Comparison of ENCODE assay signal across 23 cellular contexts in genomic region chr16:84658690-84659089, GRCh38.
"Had no signal": no experiment of that assay in that cellular context is flagged by ENCODE, and none has a peak within 500 bp of the region (broad histone marks: within the 10 kb centered on the region; RNA-seq: fewer than 3 reads in every experiment).

No MANE protein-coding gene starts in this region.

- H3K9me3 Mint-ChIP-seq: activated CD4-positive, alpha-beta memory T cell treated with anti-CD3 and anti-CD28 coated beads for 36 hours; activated naive CD4-positive, alpha-beta T cell treated with anti-CD3 and anti-CD28 coated beads for 36 hours; activated T-helper 2 cell treated with anti-CD3 and anti-CD28 coated beads, Interferon-gamma antibody, Interleukin-2, Interleukin-4, amounts not matched to agents 10 μg/mL and 5 μg/mL and 100 μg/mL, durations not matched to agents 14 hours and 24 hours and 36 hours; central memory CD8-positive, alpha-beta T cell; immature natural killer cell; naive B cell; WTC11 had no signal

- H3K27ac Mint-ChIP-seq: activated CD4-positive, alpha-beta memory T cell treated with anti-CD3 and anti-CD28 coated beads for 36 hours; activated CD4-positive, alpha-beta T cell treated with anti-CD3 and anti-CD28 coated beads for 36 hours; activated naive CD4-positive, alpha-beta T cell treated with anti-CD3 and anti-CD28 coated beads for 36 hours; activated T-helper 2 cell treated with anti-CD3 and anti-CD28 coated beads, Interferon-gamma antibody, Interleukin-2, Interleukin-4, amounts not matched to agents 10 μg/mL and 5 μg/mL and 100 μg/mL, durations not matched to agents 14 hours and 24 hours and 36 hours; immature natural killer cell; WTC11 had no signal

- H3K9me3 ChIP-seq: ascending aorta, breast epithelium, lower lobe of right lung, prostate gland, SJCRH30, spleen, upper lobe of right lung had no signal

- H2AFZ ChIP-seq: hepatocyte had no signal

- H3K27ac ChIP-seq: ascending aorta, breast epithelium, hepatocyte, lower lobe of right lung, prostate gland, SJCRH30, spleen, upper lobe of right lung had no signal

- H3K27me3 ChIP-seq: ascending aorta, breast epithelium, hepatocyte, SJCRH30, spleen, upper lobe of right lung had no signal

- H3K4me1 ChIP-seq: ascending aorta, breast epithelium, lower lobe of right lung, prostate gland, SJCRH30, upper lobe of right lung had no signal

- DNase-seq: activated CD4-positive, alpha-beta memory T cell treated with anti-CD3 and anti-CD28 coated beads for 36 hours; activated CD4-positive, alpha-beta T cell treated with anti-CD3 and anti-CD28 coated beads for 36 hours; activated naive CD4-positive, alpha-beta T cell treated with anti-CD3 and anti-CD28 coated beads for 36 hours; activated T-cell treated with anti-CD3 and anti-CD28 coated beads, Interleukin-2, amount 50 U/mL, for 1 hour; effector memory CD4-positive, alpha-beta T cell; foreskin melanocyte; immature natural killer cell; lower lobe of right lung; mesendoderm; naive B cell; SJCRH30; spleen; stimulated activated CD4-positive, alpha-beta T cell treated with anti-CD3 and anti-CD28 coated beads, Interleukin-4, amount 100 ng/mL, for 1 hour; stimulated activated naive CD4-positive, alpha-beta T cell treated with Interleukin-2 at 50 U/mL for 16 hours; T-helper 1 cell; upper lobe of right lung had no signal

- H3K4me3 Mint-ChIP-seq: activated CD4-positive, alpha-beta memory T cell treated with anti-CD3 and anti-CD28 coated beads for 36 hours; activated CD4-positive, alpha-beta T cell treated with anti-CD3 and anti-CD28 coated beads for 36 hours; activated naive CD4-positive, alpha-beta T cell treated with anti-CD3 and anti-CD28 coated beads for 36 hours; central memory CD8-positive, alpha-beta T cell; immature natural killer cell; WTC11 had no signal

- H3K36me3 ChIP-seq: breast epithelium, SJCRH30 had no signal

- H3K27me3 Mint-ChIP-seq: activated CD4-positive, alpha-beta memory T cell treated with anti-CD3 and anti-CD28 coated beads for 36 hours; activated CD4-positive, alpha-beta T cell treated with anti-CD3 and anti-CD28 coated beads for 36 hours; central memory CD8-positive, alpha-beta T cell; naive B cell had no signal

- H3K4me3 ChIP-seq: ascending aorta, breast epithelium, hepatocyte, lower lobe of right lung, prostate gland, SJCRH30, spleen, upper lobe of right lung had no signal

- H3K4me2 ChIP-seq: hepatocyte had no signal

- ATAC-seq: activated CD4-positive, alpha-beta T cell treated with anti-CD3 and anti-CD28 coated beads for 36 hours; lower lobe of right lung; upper lobe of right lung; WTC11 had no signal
